Comparison of ENCODE assay signal across 8 cellular contexts in the genomic region with DNA sequence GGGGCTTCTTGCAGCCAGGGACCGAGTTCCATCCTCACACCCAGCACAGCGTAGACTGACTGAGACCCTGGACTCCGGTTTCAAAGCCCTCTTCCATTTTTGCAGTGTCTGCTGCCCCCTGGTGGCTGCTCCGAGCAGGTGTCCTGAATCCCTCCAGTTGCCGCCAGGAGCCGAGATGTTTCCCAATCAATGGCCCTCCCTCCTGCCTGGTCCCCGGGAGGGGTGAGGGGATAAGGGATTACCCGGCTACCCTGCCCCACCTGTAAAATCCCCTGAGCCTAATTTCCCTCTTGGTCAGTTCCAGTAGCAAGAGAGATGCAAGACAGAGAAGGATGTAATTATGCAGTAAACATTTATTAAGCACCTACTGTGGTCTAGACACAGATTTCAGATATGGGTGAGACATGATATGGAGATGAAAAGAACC. TPM values are rescaled to one million over a fixed set of nuclear protein-coding genes. Genes with fewer than 3 reads are reported as not detected.
DNase-seq lines count a peak whose midpoint lies in the region; ATAC-seq and TF ChIP-seq lines count a peak whose summit lies in the region.

No MANE protein-coding gene starts in this region.

- no peaks in the 10 kb centered on the region for H3K27me3 ChIP-seq in lung (ENCODE audit: control insufficient read depth, insufficient read depth)

- no peaks in the 10 kb centered on the region for H3K9me3 ChIP-seq in lung (ENCODE audit: control insufficient read depth in 2 of 2, insufficient read depth in 1 of 2, low read length in 1 of 2)

- ATAC-seq in lung (ENCODE audit: insufficient read depth, low FRiP score) (peak; percentile 77), GM18868 (IDR thresholded peaks at IDR 0.05; ENCODE audit: unreplicated experiment) (no peak)

- POLR2A ChIA-PET in AG04449 (lab: Yijun Ruan, JAX), result no interaction called here

- H3K4me3 ChIP-seq in AG04449 (ENCODE audit: low read depth, low read length) (no peak overlapping the region), lung (no peak overlapping the region)

- H3K4me1 ChIP-seq in lung (ENCODE audit: control insufficient read depth in 2 of 2, insufficient read depth in 2 of 2, low read length in 2 of 2), result no peaks in the 10 kb centered on the region

- H3K36me3 ChIP-seq in lung (ENCODE audit: control insufficient read depth in 2 of 2, insufficient read depth in 2 of 2, low read length in 2 of 2), result no peaks in the 10 kb centered on the region

- CTCF ChIA-PET in AG04449 (lab: Yijun Ruan, JAX), result interaction anchor here (0.8 to 5.4 kb wide), 5 partner anchors 13 to 422 kb away, joined by 3 to 40 read pairs (median 5); no protein-coding TSS in a partner anchor

- TF ChIP-seq CTCF in AG04449 (IDR thresholded peaks at IDR 0.05; ENCODE audit: insufficient read depth, low read length, missing control alignments) (peak; percentile 90), GM20000 (IDR thresholded peaks at IDR 0.05; ENCODE audit: extremely low read depth, missing control alignments) (peak; percentile 94), lung (IDR thresholded peaks at IDR 0.05; ENCODE audit: control extremely low read depth, extremely low read depth) (peak; percentile 72)

- WGBS in lung, 2 donors, result 2 to 3% methylated on average over 8 of the region's 8 CpGs

- H3K27ac ChIP-seq in lung (ENCODE audit: low read depth in 1 of 2, low read length in 1 of 2), result no peak overlapping the region

- DNase-seq in AG04449 (ENCODE audit: low read depth, low spot score), result no peak
- peak; percentile 93 for DNase-seq in GM20000 (ENCODE audit: low spot score)
- DNase-seq in NCI-H526 (lab: John Stamatoyannopoulos, UW), result peak; percentile 17 to 73
- DNase-seq in activated CD4-positive, alpha-beta T cell treated with anti-CD3 and anti-CD28 coated beads, Interleukin-2, amount 50 U/mL, for 48 hours, result peak; percentile 72 to 77
- peak; percentile 94 for DNase-seq in ecto neural progenitor cell (ENCODE audit: low spot score)
- DNase-seq in lung (ENCODE audit: low spot score), result peak; percentile 70
- DNase-seq in stimulated activated CD8-positive, alpha-beta memory T cell treated with anti-CD3 and anti-CD28 coated beads, Interleukin-12 subunit alpha, Interleukin-12 subunit beta, amount 100 ng/mL, for 24 hours (ENCODE audit: extremely low read depth), result peak; percentile 37

RNA-seq across cellular contexts. Expression of a gene that starts 55.0 kb away (rescaled TPM):
- 10 to 100 TPM in 1 of 2 donors, 1 to 10 TPM in 1; 3.1 to 15.4 TPM for total RNA-seq in lung
- 10 to 100 TPM; 12.1 to 14.3 TPM for polyA plus RNA-seq in lung
